8 cellular contexts compared by ENCODE assay signal in genomic region chr1:43835141-43836021, GRCh38.
DNase-seq lines count a peak whose midpoint lies in the region; ATAC-seq and TF ChIP-seq lines count a peak whose summit lies in the region.

No MANE protein-coding gene starts in this region.

- H2BK5ac ChIP-seq in IMR-90 (ENCODE audit: low read depth, low read length, poor library complexity, severe bottlenecking): no peak overlapping the region

- POLR2A ChIA-PET in IMR-90 (lab: Charles Lee; ENCODE audit: unreplicated experiment): no interaction called here

- H2BK120ac ChIP-seq in IMR-90 (ENCODE audit: low read depth, low read length): peak overlapping the region; percentile 41

- no peaks in the 10 kb centered on the region for H4K20me1 ChIP-seq in BLaER1
- H4K20me1 ChIP-seq in IMR-90 (ENCODE audit: insufficient read depth, low read length): peaks cover 19% of the 10 kb centered on the region

- dilution Hi-C loops in IMR-90 (cut with HindIII; ENCODE audit: low sequenced_read_pairs, unreplicated experiment): no loop called here

- peak overlapping the region; percentile 18 for H2AK9ac ChIP-seq in IMR-90 (replicated peaks; ENCODE audit: low read depth, low read length, poor library complexity)

- H3K56ac ChIP-seq in IMR-90 (ENCODE audit: extremely low read depth, insufficient read depth, low read length): no peak overlapping the region

- H3K4ac ChIP-seq in IMR-90 (ENCODE audit: low read depth, low read length): peak overlapping the region; percentile 65

- CTCF ChIA-PET in IMR-90 (lab: Yijun Ruan, JAX): no interaction called here

- TF ChIP-seq CTCF in IMR-90 (conservative IDR thresholded peaks at IDR 0.05; ENCODE audit: low read depth, low read length) (no peak), uterus (IDR thresholded peaks at IDR 0.05) (no peak)

- 87% methylated on average over 3 of the region's 10 CpGs; no CpG with 5 or more reads in 1 of the 2 experiments for WGBS in IMR-90 (ENCODE audit: extremely low coverage in 2 of 2, insufficient read length in 1 of 2), 2 experiments

- intact Hi-C loops in IMR-90 (cut with micrococcal nuclease) (no loop called here), uterus (cut with DNase I; ENCODE audit: low total_unique reads) (no loop called here)
- intact Hi-C loops in activated T-helper 1 cell treated with anti-CD3 and anti-CD28 coated beads, Interleukin-12 subunit alpha, Interleukin-12 subunit beta, Interleukin-2, Interleukin-4 antibody, amounts not matched to agents 30 ng/mL and 10 ng/mL and 1 ng/mL, durations not matched to agents 14 hours and 24 hours and 36 hours (cut with micrococcal nuclease): no loop called here

- no peak for TF ChIP-seq POLR2A in IMR-90 (IDR thresholded peaks at IDR 0.05; ENCODE audit: low read depth, low read length)
- TF ChIP-seq POLR2A in uterus (IDR thresholded peaks at IDR 0.05): no peak

- H3K9ac ChIP-seq in BLaER1 (peak overlapping the region; percentile 83), IMR-90 (ENCODE audit: low read depth, low read length) (no peak overlapping the region)

- H3K27me3 Mint-ChIP-seq in activated T-helper 1 cell treated with anti-CD3 and anti-CD28 coated beads, Interleukin-12 subunit alpha, Interleukin-12 subunit beta, Interleukin-2, Interleukin-4 antibody, amounts not matched to agents 30 ng/mL and 10 ng/mL and 1 ng/mL, durations not matched to agents 14 hours and 24 hours and 36 hours (ENCODE audit: insufficient read depth): no peaks in the 10 kb centered on the region

- DNase-seq in IMR-90: peak; percentile 88
- DNase-seq in activated T-helper 1 cell treated with anti-CD3 and anti-CD28 coated beads, Interleukin-12 subunit alpha, Interleukin-12 subunit beta, Interleukin-2, Interleukin-4 antibody, amounts not matched to agents 30 ng/mL and 10 ng/mL and 1 ng/mL, durations not matched to agents 14 hours and 24 hours and 36 hours (ENCODE audit: low spot score): no peak
- DNase-seq in hepatic stellate cell (ENCODE audit: low spot score): peak; percentile 86
- peak; percentile 32 to 39 for DNase-seq in uterus
- DNase-seq in NCI-H146 (lab: John Stamatoyannopoulos, UW): no peak
- DNase-seq in activated gamma-delta T cell (lab: John Stamatoyannopoulos, UW): no peak

- peak overlapping the region; percentile 53 for H3K27ac Mint-ChIP-seq in activated T-helper 1 cell treated with anti-CD3 and anti-CD28 coated beads, Interleukin-12 subunit alpha, Interleukin-12 subunit beta, Interleukin-2, Interleukin-4 antibody, amounts not matched to agents 30 ng/mL and 10 ng/mL and 1 ng/mL, durations not matched to agents 14 hours and 24 hours and 36 hours

- H3K36me3 ChIP-seq in BLaER1 (peaks cover 8% of the 10 kb centered on the region; the same call in 1 of the 2 replicates), IMR-90 (ENCODE audit: control insufficient read depth, insufficient read depth, low read length) (peaks cover 15% of the 10 kb centered on the region), uterus (no peaks in the 10 kb centered on the region)

- peak; percentile 80 for ATAC-seq in IMR-90 (ENCODE audit: low read depth)
- ATAC-seq in HG03025 (IDR thresholded peaks at IDR 0.05; ENCODE audit: low FRiP score, unreplicated experiment): no peak

- H3K4me3 ChIP-seq in BLaER1: peak overlapping the region; percentile 51; the same call in 1 of the 2 replicates
- no peak overlapping the region for H3K4me3 ChIP-seq in IMR-90 (ENCODE audit: insufficient read depth, low read depth, low read length)
- no peak overlapping the region for H3K4me3 ChIP-seq in uterus

- peak overlapping the region; percentile 93 for H3K14ac ChIP-seq in IMR-90 (replicated peaks; ENCODE audit: low read depth, low read length)

- H2BK20ac ChIP-seq in IMR-90 (ENCODE audit: low read depth, low read length): peak overlapping the region; percentile 38; the same call in 1 of the 2 replicates

- H4K91ac ChIP-seq in IMR-90 (ENCODE audit: insufficient read depth, low read depth, low read length): peak overlapping the region; percentile 21

- no peak overlapping the region for H3K4me3 Mint-ChIP-seq in activated T-helper 1 cell treated with anti-CD3 and anti-CD28 coated beads, Interleukin-12 subunit alpha, Interleukin-12 subunit beta, Interleukin-2, Interleukin-4 antibody, amounts not matched to agents 30 ng/mL and 10 ng/mL and 1 ng/mL, durations not matched to agents 14 hours and 24 hours and 36 hours

- no peak overlapping the region for H2AFZ ChIP-seq in IMR-90 (replicated peaks; ENCODE audit: low read length, poor library complexity)

- no TSS peak for BruUV-seq in IMR-90 (replicated peaks; lab: Mats Ljungman, UMichigan)

- peaks cover 26 to 44% of the 10 kb centered on the region in 2 experiments for H3K79me1 ChIP-seq in IMR-90 (ENCODE audit: low read depth in 1 of 2, low read length in 2 of 2)

- H4K5ac ChIP-seq in IMR-90 (ENCODE audit: low read depth, low read length): no peak overlapping the region

- H3K9me3 ChIP-seq in BLaER1 (0 out of 2 replicates have a peak, but pooled peaks cover 3% of the 10 kb centered on the region), IMR-90 (ENCODE audit: control insufficient read depth, insufficient read depth, low read length) (no peaks in the 10 kb centered on the region), uterus (no peaks in the 10 kb centered on the region)

- H3K18ac ChIP-seq in IMR-90 (ENCODE audit: low read depth, low read length): no peak overlapping the region

- H3K27me3 ChIP-seq in BLaER1 (no peaks in the 10 kb centered on the region), IMR-90 (ENCODE audit: control insufficient read depth, insufficient read depth, low read length) (no peaks in the 10 kb centered on the region), uterus (no peaks in the 10 kb centered on the region)

- peaks cover 40% of the 10 kb centered on the region for H3K4me1 Mint-ChIP-seq in activated T-helper 1 cell treated with anti-CD3 and anti-CD28 coated beads, Interleukin-12 subunit alpha, Interleukin-12 subunit beta, Interleukin-2, Interleukin-4 antibody, amounts not matched to agents 30 ng/mL and 10 ng/mL and 1 ng/mL, durations not matched to agents 14 hours and 24 hours and 36 hours (ENCODE audit: low read depth)

- H3K4me2 ChIP-seq in BLaER1 (peak overlapping the region; percentile 94), IMR-90 (ENCODE audit: low read depth, low read length) (no peak overlapping the region)

- H3K27ac ChIP-seq in BLaER1: peak overlapping the region; percentile 98
- no peak overlapping the region for H3K27ac ChIP-seq in IMR-90 (ENCODE audit: insufficient read depth, low read length)
- H3K27ac ChIP-seq in uterus: peak overlapping the region; percentile 39 to 54

- peaks cover 28% of the 10 kb centered on the region for H3K9me1 ChIP-seq in IMR-90 (ENCODE audit: insufficient read depth, low read length)

- peak overlapping the region; percentile 31; the same call in 1 of the 3 replicates for H2BK15ac ChIP-seq in IMR-90 (ENCODE audit: low read depth, low read length)

- no peaks in the 10 kb centered on the region for H3K9me3 Mint-ChIP-seq in activated T-helper 1 cell treated with anti-CD3 and anti-CD28 coated beads, Interleukin-12 subunit alpha, Interleukin-12 subunit beta, Interleukin-2, Interleukin-4 antibody, amounts not matched to agents 30 ng/mL and 10 ng/mL and 1 ng/mL, durations not matched to agents 14 hours and 24 hours and 36 hours

- peak overlapping the region; percentile 6; the same call in 1 of the 2 replicates for H3K23ac ChIP-seq in IMR-90 (ENCODE audit: low read depth, low read length)

- H3K36me3 Mint-ChIP-seq in activated T-helper 1 cell treated with anti-CD3 and anti-CD28 coated beads, Interleukin-12 subunit alpha, Interleukin-12 subunit beta, Interleukin-2, Interleukin-4 antibody, amounts not matched to agents 30 ng/mL and 10 ng/mL and 1 ng/mL, durations not matched to agents 14 hours and 24 hours and 36 hours (ENCODE audit: low read depth): peaks cover 10% of the 10 kb centered on the region

- in situ Hi-C loops in IMR-90 (cut with MboI; ENCODE audit: low sequenced_read_pairs): no loop called here

- peaks cover 96% of the 10 kb centered on the region for H3K4me1 ChIP-seq in BLaER1
- peaks cover 16% of the 10 kb centered on the region for H3K4me1 ChIP-seq in IMR-90 (ENCODE audit: control insufficient read depth, insufficient read depth, low read length)
- peaks cover 4% of the 10 kb centered on the region in 2 donors for H3K4me1 ChIP-seq in uterus

- H2AK5ac ChIP-seq in IMR-90 (ENCODE audit: low read depth, low read length): peak overlapping the region; percentile 94; the same call in 1 of the 2 replicates

- no peak for TF ChIP-seq RAD21 in IMR-90 (IDR thresholded peaks at IDR 0.05; ENCODE audit: low read length)

- peak overlapping the region in 1 of 2 experiments; percentile 13; a peak in 2 of 4 replicates for H4K8ac ChIP-seq in IMR-90 (ENCODE audit: low read depth in 2 of 2, low read length in 2 of 2)

TF ChIP-seq in IMR-90, 13 proteins besides CTCF, POLR2A, EP300 and RAD21 (continues in another document):
- TF ChIP-seq MAFK (IDR thresholded peaks at IDR 0.05; ENCODE audit: low read depth, low read length): no peak
- no peak for TF ChIP-seq RFX5 (IDR thresholded peaks at IDR 0.05; ENCODE audit: low read depth, low read length)
- TF ChIP-seq CEBPB (IDR thresholded peaks at IDR 0.05; ENCODE audit: low read depth, low read length): no peak
- peak; percentile 25; the same call in 1 of the 2 replicates for TF ChIP-seq MAZ (IDR thresholded peaks at IDR 0.05; ENCODE audit: borderline replicate concordance, low read depth, low read length)
- TF ChIP-seq CHD1 (IDR thresholded peaks at IDR 0.05; ENCODE audit: low read depth, low read length): no peak
- TF ChIP-seq BHLHE40 (IDR thresholded peaks at IDR 0.05; ENCODE audit: low read depth, low read length): no peak
- TF ChIP-seq ELK1 (IDR thresholded peaks at IDR 0.05; ENCODE audit: borderline replicate concordance, low read depth, low read length): no peak
- TF ChIP-seq NFE2L2 (IDR thresholded peaks at IDR 0.05; ENCODE audit: low read depth, low read length): no peak
- no peak for TF ChIP-seq MXI1 (IDR thresholded peaks at IDR 0.05; ENCODE audit: borderline replicate concordance, low read depth, low read length)
- no peak for TF ChIP-seq SMC3 (IDR thresholded peaks at IDR 0.05; ENCODE audit: low read depth, low read length)
- no peak for TF ChIP-seq RCOR1 (IDR thresholded peaks at IDR 0.05; ENCODE audit: insufficient replicate concordance, low read length)

Comparison
In these comparisons a context has a peak if more than half of its experiments do, and no peak if none do; other contexts are left out.
1. DNase-seq: peak in IMR-90 (single experiment), hepatic stellate cell (single experiment) and uterus (2 of 2); none in activated T-helper 1 cell treated with anti-CD3 and anti-CD28 coated beads, Interleukin-12 subunit alpha, Interleukin-12 subunit beta, Interleukin-2, Interleukin-4 antibody, amounts not matched to agents 30 ng/mL and 10 ng/mL and 1 ng/mL, durations not matched to agents 14 hours and 24 hours and 36 hours (single experiment), NCI-H146 (single experiment) and activated gamma-delta T cell (single experiment).